ENCODE assay signal across 12 cellular contexts in genomic region chr17:28751600-28752366, GRCh38. TPM values are rescaled to one million over a fixed set of nuclear protein-coding genes. Genes with fewer than 3 reads are reported as not detected.
A peak's percentile ranks its signal among the peaks of the same experiment; 100 is the strongest.
DNase-seq lines count a peak whose midpoint lies in the region; ATAC-seq lines count a peak whose summit lies in the region.
"Had no signal": no experiment of that assay in that cellular context is flagged by ENCODE, and none has a peak within 500 bp of the region (broad histone marks: within the 10 kb centered on the region; RNA-seq: fewer than 3 reads in every experiment).

No MANE protein-coding gene starts in this region.

- H3K9me3 Mint-ChIP-seq in activated T-cell treated with anti-CD3 and anti-CD28 coated beads, Interleukin-2, amount 50 U/mL, for 72 hours, result no peaks in the 10 kb centered on the region
- no peaks in the 10 kb centered on the region for H3K9me3 Mint-ChIP-seq in stimulated activated naive B cell treated with anti-CD40 and anti-IgM and Interleukin-4, amounts not matched to agents 10 μg/mL and 1 μg/mL and 100 μg/mL, for 72 hours

- peaks cover 38% of the 10 kb centered on the region for H3K4me1 Mint-ChIP-seq in activated T-cell treated with anti-CD3 and anti-CD28 coated beads, Interleukin-2, amount 50 U/mL, for 72 hours (ENCODE audit: low read depth)
- peaks cover 19 to 47% of the 10 kb centered on the region in 2 donors for H3K4me1 Mint-ChIP-seq in stimulated activated naive B cell treated with anti-CD40 and anti-IgM and Interleukin-4, amounts not matched to agents 10 μg/mL and 1 μg/mL and 100 μg/mL, for 72 hours

- no peak for ATAC-seq in activated T-cell treated with anti-CD3 and anti-CD28 coated beads, Interleukin-2, amount 50 U/mL, for 72 hours (replicated peaks in 1 of 2)
- ATAC-seq in stimulated activated naive B cell treated with anti-CD40 and anti-IgM and Interleukin-4, amounts not matched to agents 10 μg/mL and 1 μg/mL and 100 μg/mL, for 72 hours (replicated peaks), result no peak
- ATAC-seq: heart left ventricle, right cardiac atrium had no signal

- no peak overlapping the region for H3K4me3 Mint-ChIP-seq in activated T-cell treated with anti-CD3 and anti-CD28 coated beads, Interleukin-2, amount 50 U/mL, for 72 hours
- H3K4me3 Mint-ChIP-seq in stimulated activated naive B cell treated with anti-CD40 and anti-IgM and Interleukin-4, amounts not matched to agents 10 μg/mL and 1 μg/mL and 100 μg/mL, for 72 hours, result no peak overlapping the region

- H3K27ac Mint-ChIP-seq in activated T-cell treated with anti-CD3 and anti-CD28 coated beads, Interleukin-2, amount 50 U/mL, for 72 hours, result peak overlapping the region; percentile 40
- H3K27ac Mint-ChIP-seq in stimulated activated naive B cell treated with anti-CD40 and anti-IgM and Interleukin-4, amounts not matched to agents 10 μg/mL and 1 μg/mL and 100 μg/mL, for 72 hours, result peak overlapping the region; percentile 85

- peaks cover 0 to 7% of the 10 kb centered on the region in 2 donors for H3K36me3 Mint-ChIP-seq in activated T-cell treated with anti-CD3 and anti-CD28 coated beads, Interleukin-2, amount 50 U/mL, for 72 hours (ENCODE audit: insufficient read depth in 2 of 2)
- H3K36me3 Mint-ChIP-seq in stimulated activated naive B cell treated with anti-CD40 and anti-IgM and Interleukin-4, amounts not matched to agents 10 μg/mL and 1 μg/mL and 100 μg/mL, for 72 hours, result peaks cover 55 to 56% of the 10 kb centered on the region in 2 donors

- DNase-seq in activated T-cell treated with anti-CD3 and anti-CD28 coated beads, Interleukin-2, amount 50 U/mL, for 72 hours, result no peak
- DNase-seq in activated T-cell treated with anti-CD3 and anti-CD28 coated beads, Interleukin-2, amount 50 U/mL, for 48 hours, result no peak
- no peak for DNase-seq in stimulated activated naive B cell treated with anti-CD40 and anti-IgM and Interleukin-4, amounts not matched to agents 10 μg/mL and 1 μg/mL and 100 μg/mL, for 72 hours
- no peak for DNase-seq in COLO668 (lab: John Stamatoyannopoulos, UW; ENCODE audit: unreplicated experiment)
- DNase-seq: activated naive CD4-positive, alpha-beta T cell treated with Interleukin-2 at 50 U/mL for 16 hours; dermis blood vessel endothelial cell; DMS79; heart left ventricle; NCI-H2171; NCI-H82; stimulated activated CD4-positive, alpha-beta T cell treated with anti-CD3 and anti-CD28 coated beads, Interleukin-2, amount 100 ng/mL, for 24 hours had no signal

- no peaks in the 10 kb centered on the region for H3K27me3 Mint-ChIP-seq in activated T-cell treated with anti-CD3 and anti-CD28 coated beads, Interleukin-2, amount 50 U/mL, for 72 hours (ENCODE audit: low read depth)
- no peaks in the 10 kb centered on the region for H3K27me3 Mint-ChIP-seq in stimulated activated naive B cell treated with anti-CD40 and anti-IgM and Interleukin-4, amounts not matched to agents 10 μg/mL and 1 μg/mL and 100 μg/mL, for 72 hours

RNA-seq across cellular contexts. Expression of gene TRAF4, which starts 8.0 kb away (rescaled TPM):
- 100 to 1,000 TPM; 108 to 145 TPM for total RNA-seq in activated T-cell treated with anti-CD3 and anti-CD28 coated beads, Interleukin-2, amount 50 U/mL, for 72 hours

RNA-seq across cellular contexts. Expression of gene NEK8, which starts 23.2 kb away (rescaled TPM):
- 10 to 100 TPM in 1 of 2 donors, 1 to 10 TPM in 1; 6.9 to 10.9 TPM for total RNA-seq in activated T-cell treated with anti-CD3 and anti-CD28 coated beads, Interleukin-2, amount 50 U/mL, for 72 hours

RNA-seq across cellular contexts. Expression of gene TLCD1, which starts 25.8 kb away (rescaled TPM):
- total RNA-seq in activated T-cell treated with anti-CD3 and anti-CD28 coated beads, Interleukin-2, amount 50 U/mL, for 72 hours, result 1 to 10 TPM; 5.2 to 9.0 TPM

RNA-seq across cellular contexts. Expression of gene RPL23A, which starts 32.0 kb away (rescaled TPM):
- total RNA-seq in activated T-cell treated with anti-CD3 and anti-CD28 coated beads, Interleukin-2, amount 50 U/mL, for 72 hours, result 1,000 to 10,000 TPM; 2,006 to 2,174 TPM

RNA-seq across cellular contexts. Expression of gene RAB34, which starts 34.1 kb away (rescaled TPM):
- total RNA-seq in activated T-cell treated with anti-CD3 and anti-CD28 coated beads, Interleukin-2, amount 50 U/mL, for 72 hours, result 10 to 100 TPM; 10.4 to 17.3 TPM
